In genomic region chr1:162554258-162554657, GRCh38 we compare ENCODE assay signal across 25 cellular contexts. TPM values are rescaled to one million over a fixed set of nuclear protein-coding genes. Genes with fewer than 3 reads are reported as not detected.
A peak's percentile ranks its signal among the peaks of the same experiment; 100 is the strongest.
DNase-seq lines count a peak whose midpoint lies in the region; ATAC-seq, FAIRE-seq and TF ChIP-seq lines count a peak whose summit lies in the region.
"Had no signal": no experiment of that assay in that cellular context is flagged by ENCODE, and none has a peak within 500 bp of the region (broad histone marks: within the 10 kb centered on the region; RNA-seq: fewer than 3 reads in every experiment).

No MANE protein-coding gene starts in this region.

- intact Hi-C loops in breast epithelium (cut with DNase I; ENCODE audit: low total_unique reads) (no loop called here), left ventricle myocardium inferior (cut with micrococcal nuclease) (no loop called here)

- ATAC-seq in HG02970 (IDR thresholded peaks at IDR 0.05; ENCODE audit: low FRiP score, unreplicated experiment) (no peak), GM21423 (IDR thresholded peaks at IDR 0.05; ENCODE audit: unreplicated experiment) (no peak), GM21825 (IDR thresholded peaks at IDR 0.05; ENCODE audit: unreplicated experiment) (no peak)
- ATAC-seq: activated naive CD4-positive, alpha-beta T cell treated with anti-CD3 and anti-CD28 coated beads, Interleukin-2, amount 50 U/mL, for 72 hours; GM23338 had no signal

- H3K27me3 ChIP-seq in breast epithelium (no peaks in the 10 kb centered on the region), left ventricle myocardium inferior (ENCODE audit: low read depth) (no peaks in the 10 kb centered on the region)
- H3K27me3 ChIP-seq: brain microvascular endothelial cell, neural progenitor cell had no signal

- TF ChIP-seq POLR2A in breast epithelium (IDR thresholded peaks at IDR 0.05) (no peak), H54 (IDR thresholded peaks at IDR 0.05; ENCODE audit: low read depth, low read length) (no peak)

- H3K4me3 ChIP-seq in breast epithelium (no peak overlapping the region), left ventricle myocardium inferior (no peak overlapping the region)
- H3K4me3 ChIP-seq: GM23338, neural progenitor cell had no signal

- H3K9me3 ChIP-seq in breast epithelium, result no peaks in the 10 kb centered on the region
- no peaks in the 10 kb centered on the region for H3K9me3 ChIP-seq in left ventricle myocardium inferior (replicated peaks)

- H3K4me1 ChIP-seq in breast epithelium (no peaks in the 10 kb centered on the region), left ventricle myocardium inferior (peaks cover 4% of the 10 kb centered on the region)
- H3K4me1 ChIP-seq: neural progenitor cell had no signal

- no peak for TF ChIP-seq CTCF in breast epithelium (IDR thresholded peaks at IDR 0.05)
- no peak for TF ChIP-seq CTCF in left ventricle myocardium inferior (IDR thresholded peaks at IDR 0.05; ENCODE audit: borderline replicate concordance)

- FAIRE-seq in H54 (lab: Jason Lieb, UNC), result no peak
- FAIRE-seq: GM12891 had no signal

- no peaks in the 10 kb centered on the region for H3K36me3 ChIP-seq in breast epithelium
- no peaks in the 10 kb centered on the region for H3K36me3 ChIP-seq in left ventricle myocardium inferior
- H3K36me3 ChIP-seq: brain microvascular endothelial cell, neural progenitor cell, WERI-Rb-1 had no signal

- H3K27ac ChIP-seq in breast epithelium (peak overlapping the region; percentile 44 to 75), left ventricle myocardium inferior (replicated peaks) (peak overlapping the region; percentile 68)
- H3K27ac ChIP-seq: brain microvascular endothelial cell, neural progenitor cell, WERI-Rb-1 had no signal

- DNase-seq in HCEC 1CT (peak; percentile 44), breast epithelium (ENCODE audit: low spot score in 2 of 2) (no peak), left ventricle myocardium inferior (no peak), stromal cell of bone marrow (ENCODE audit: low read depth) (peak; percentile 55), H54 (ENCODE audit: insufficient read length, low spot score) (no peak)
- DNase-seq: activated CD4-positive, alpha-beta memory T cell treated with anti-CD3 and anti-CD28 coated beads for 36 hours; activated T-cell treated with anti-CD3 and anti-CD28 coated beads, Interleukin-2, amount 50 U/mL, for 1 hour; brain microvascular endothelial cell; Calu3; dermis blood vessel endothelial cell; erythroblast; hippocampal formation; NCI-H1694 treated with DMSO at 0.1 percent for 48 hours; NCI-H345; NK-92 treated with Interleukin-12 subunit alpha and Interleukin-12 subunit beta, amount 100 ng/mL, for 24 hours; RPMI8226; stimulated activated CD4-positive, alpha-beta T cell treated with anti-CD3 and anti-CD28 coated beads, Interleukin-1b, Interleukin-23, amount 100 ng/mL, for 48 hours; WERI-Rb-1 had no signal

RNA-seq across cellular contexts. Expression of gene UAP1, which starts 7.3 kb away (rescaled TPM):
- total RNA-seq in breast epithelium, result 100 to 1,000 TPM; 123 to 190 (median 128) TPM
- 26.5 TPM for total RNA-seq in left ventricle myocardium inferior

RNA-seq across cellular contexts. Expression of gene UHMK1, which starts 56.6 kb away (rescaled TPM):
- total RNA-seq in breast epithelium (10 to 100 TPM; 44.9 to 68.9 (median 63.8) TPM), left ventricle myocardium inferior (20.7 TPM)

Comparison
In these comparisons a context has a peak if more than half of its experiments do, and no peak if none do; other contexts are left out.
1. DNase-seq: peak in HCEC 1CT (single experiment) and stromal cell of bone marrow (single experiment); none in breast epithelium (0 of 2), left ventricle myocardium inferior (single experiment) and H54 (single experiment).